1 cellular context compared by ENCODE assay signal in the genomic region with DNA sequence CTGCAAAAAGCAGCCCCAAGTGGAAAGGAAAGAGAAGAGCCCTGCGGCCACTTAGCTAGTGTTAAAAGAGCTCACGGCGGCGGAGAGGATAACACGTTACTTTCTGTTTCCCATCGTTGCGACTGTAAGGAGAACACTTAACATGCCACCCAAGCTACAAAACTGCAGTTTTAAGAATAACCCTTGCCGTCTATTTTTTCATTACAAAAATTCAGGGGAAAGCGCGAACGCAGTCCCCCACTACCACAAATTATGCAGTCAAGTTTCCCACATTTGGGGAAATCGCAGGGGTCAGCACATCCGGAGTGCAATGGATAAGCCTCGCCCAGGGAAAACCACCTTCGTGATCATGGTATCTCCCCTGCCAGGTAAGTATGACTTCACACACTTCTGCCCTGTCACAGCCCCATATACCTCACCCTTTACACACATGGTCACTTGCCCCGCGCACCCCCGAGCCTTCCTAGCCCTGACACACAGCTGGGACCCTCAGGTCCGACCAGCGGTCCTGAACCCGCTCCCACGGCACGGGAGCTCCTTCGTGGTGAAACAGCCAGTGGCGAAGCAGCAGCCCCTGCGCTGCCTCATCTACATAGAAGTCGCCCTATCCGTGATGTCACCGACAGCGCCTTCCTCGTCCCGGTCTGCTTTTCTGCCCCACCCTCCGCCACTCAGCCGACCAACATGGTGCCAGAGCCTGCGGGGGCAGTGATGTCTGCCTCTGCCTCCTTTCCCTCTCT.
TF ChIP-seq lines count a peak whose summit lies in the region.

No MANE protein-coding gene starts in this region.

TF ChIP-seq in WTC11, 78 proteins besides CTCF, POLR2A, EP300 and RAD21 (continued from another document):
- TF ChIP-seq ZNF425 (CRISPR knock-in tag; conservative IDR thresholded peaks at IDR 0.05) (peak; percentile 90), AR (CRISPR knock-in tag; IDR thresholded peaks at IDR 0.05) (peak; percentile 96), E2F1 (CRISPR knock-in tag; IDR thresholded peaks at IDR 0.05) (peak; percentile 39; the same call in 1 of the 2 replicates), FOXK1 (CRISPR knock-in tag; IDR thresholded peaks at IDR 0.05) (peak; percentile 47; the same call in 1 of the 2 replicates), ZNF671 (CRISPR knock-in tag; IDR thresholded peaks at IDR 0.05) (peak; percentile 96)
TF ChIP-seq in WTC11: peak in this region for 23; not testable (repeated sequence) for 55.
